In the genomic region with DNA sequence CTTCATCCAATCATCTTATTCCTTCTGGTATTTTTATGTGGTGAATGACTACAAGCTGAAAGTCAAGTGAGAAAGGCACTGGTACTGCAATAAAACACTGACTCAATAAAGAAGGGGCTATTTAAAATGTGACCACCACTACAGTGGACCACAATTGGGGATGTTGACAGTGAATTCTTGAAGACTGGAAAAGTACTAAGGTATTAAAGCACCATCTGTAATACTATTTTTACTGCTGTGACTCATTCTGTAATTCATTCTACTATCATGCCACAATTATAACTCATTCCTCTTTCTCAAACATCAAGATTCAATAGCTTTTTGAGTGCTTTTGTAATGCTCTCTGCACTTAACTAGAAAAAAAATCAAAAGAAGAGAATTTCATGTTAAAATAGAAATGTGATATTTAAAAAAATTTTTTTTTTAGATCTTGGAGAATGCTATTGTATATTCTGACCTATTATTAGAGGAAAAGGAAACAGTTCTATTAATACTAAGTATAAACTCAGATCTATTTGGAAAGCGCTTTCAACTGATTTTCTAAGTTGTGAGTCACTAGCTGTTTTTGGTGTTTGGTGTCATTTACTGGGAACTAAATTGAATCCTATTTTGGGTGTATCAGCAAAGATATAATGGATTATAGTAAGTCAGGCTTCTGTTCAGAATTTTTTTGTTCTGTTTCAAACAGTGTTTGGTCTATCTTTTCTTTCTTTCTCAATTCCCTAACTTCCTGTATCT, we compare ENCODE assay signal across 10 cellular contexts.
DNase-seq lines count a peak whose midpoint lies in the region; ATAC-seq and TF ChIP-seq lines count a peak whose summit lies in the region.
"Had no signal": no experiment of that assay in that cellular context is flagged by ENCODE, and none has a peak within 500 bp of the region (broad histone marks: within the 10 kb centered on the region; RNA-seq: fewer than 3 reads in every experiment).

No MANE protein-coding gene starts in this region.

- no peaks in the 10 kb centered on the region for H3K9me3 ChIP-seq in heart right ventricle

- no peaks in the 10 kb centered on the region for H3K27me3 ChIP-seq in heart right ventricle

- TF ChIP-seq CTCF in heart right ventricle (IDR thresholded peaks at IDR 0.05) = no peak

- DNase-seq in heart right ventricle (no peak), Right ventricle myocardium inferior (ENCODE audit: missing footprints) (no peak), caudate nucleus (lab: John Stamatoyannopoulos, UW) (peak in 1 of 61 donors; percentile 38), lung microvascular endothelial cell (ENCODE audit: low read depth in 2 of 2) (peak; percentile 56 to 80), NCI-H128 (lab: John Stamatoyannopoulos, UW; ENCODE audit: unreplicated experiment) (no peak), NCI-H524 treated with DMSO at 0.1 percent for 48 hours (lab: John Stamatoyannopoulos, UW) (no peak), GF-D8 (lab: John Stamatoyannopoulos, UW) (no peak)
- DNase-seq: activated CD4-positive, CD25-positive, alpha-beta regulatory T cell treated with anti-CD3 and anti-CD28 coated beads, Interleukin-2, amount 50 U/mL, for 72 hours; NCI-H2081 had no signal

- no peak overlapping the region for H3K4me3 ChIP-seq in heart right ventricle

- 42 to 68% methylated on average over 1 of the region's 1 CpG for WGBS in heart right ventricle, 2 donors

- H3K4me1 ChIP-seq in heart right ventricle = peaks cover 6 to 60% (median 38%) of the 10 kb centered on the region in 9 donors

- no peaks in the 10 kb centered on the region for H3K36me3 ChIP-seq in heart right ventricle

- peak in 5 of 8 donors; percentile 59 to 86 (median 75) for ATAC-seq in heart right ventricle
- no peak for ATAC-seq in Right ventricle myocardium inferior
- no peak for ATAC-seq in esophagus mucosa

- H3K27ac ChIP-seq in heart right ventricle (peak overlapping the region in 9 of 10 donors; percentile 11 to 81 (median 70)), caudate nucleus (ENCODE audit: low read depth, low read length) (peak overlapping the region; percentile 46)

- intact Hi-C loops in heart right ventricle (cut with DNase I) = loop anchor here in 2 of 10 donors (5.0 to 10.0 kb wide), 2 partner anchors 66 to 68 kb away; no protein-coding TSS in a partner anchor
- intact Hi-C loops in Right ventricle myocardium inferior (cut with DNase I) = no loop called here

Comparison
In these comparisons a context has a peak if more than half of its experiments do, and no peak if none do; other contexts are left out.
1. ATAC-seq: peak in heart right ventricle (5 of 8); none in Right ventricle myocardium inferior (single experiment) and esophagus mucosa (single experiment).
2. DNase-seq: peak in lung microvascular endothelial cell (2 of 2); none in heart right ventricle (0 of 2), Right ventricle myocardium inferior (single experiment), NCI-H128 (single experiment), NCI-H524 treated with DMSO at 0.1 percent for 48 hours (single experiment) and GF-D8 (single experiment).